In the genomic region with DNA sequence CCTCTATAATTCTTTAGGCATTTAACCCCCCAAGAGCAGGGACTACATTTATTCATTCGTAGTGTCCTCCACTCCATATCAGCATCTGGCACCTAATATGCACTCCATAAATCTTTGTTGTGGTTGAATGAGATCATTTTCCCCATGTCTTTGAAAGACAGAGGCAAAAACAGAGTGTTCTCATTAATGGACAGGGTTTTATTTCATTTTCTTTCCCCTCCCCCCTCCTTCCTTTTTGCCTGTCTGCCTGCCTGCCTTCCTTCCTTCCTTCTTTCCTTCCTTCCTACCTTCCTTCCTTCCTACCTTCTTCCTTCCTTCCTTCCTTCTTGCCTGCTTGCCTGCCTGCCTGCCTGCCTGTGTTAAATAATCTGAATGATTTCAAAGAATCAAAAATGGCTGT, we compare ENCODE assay signal across 1 cellular context.
TF ChIP-seq lines count a peak whose summit lies in the region.

No MANE protein-coding gene starts in this region.

TF ChIP-seq in SK-N-SH, 30 proteins besides CTCF, POLR2A, EP300 and RAD21 (continued from another document):
- TF ChIP-seq, protein P1, sequence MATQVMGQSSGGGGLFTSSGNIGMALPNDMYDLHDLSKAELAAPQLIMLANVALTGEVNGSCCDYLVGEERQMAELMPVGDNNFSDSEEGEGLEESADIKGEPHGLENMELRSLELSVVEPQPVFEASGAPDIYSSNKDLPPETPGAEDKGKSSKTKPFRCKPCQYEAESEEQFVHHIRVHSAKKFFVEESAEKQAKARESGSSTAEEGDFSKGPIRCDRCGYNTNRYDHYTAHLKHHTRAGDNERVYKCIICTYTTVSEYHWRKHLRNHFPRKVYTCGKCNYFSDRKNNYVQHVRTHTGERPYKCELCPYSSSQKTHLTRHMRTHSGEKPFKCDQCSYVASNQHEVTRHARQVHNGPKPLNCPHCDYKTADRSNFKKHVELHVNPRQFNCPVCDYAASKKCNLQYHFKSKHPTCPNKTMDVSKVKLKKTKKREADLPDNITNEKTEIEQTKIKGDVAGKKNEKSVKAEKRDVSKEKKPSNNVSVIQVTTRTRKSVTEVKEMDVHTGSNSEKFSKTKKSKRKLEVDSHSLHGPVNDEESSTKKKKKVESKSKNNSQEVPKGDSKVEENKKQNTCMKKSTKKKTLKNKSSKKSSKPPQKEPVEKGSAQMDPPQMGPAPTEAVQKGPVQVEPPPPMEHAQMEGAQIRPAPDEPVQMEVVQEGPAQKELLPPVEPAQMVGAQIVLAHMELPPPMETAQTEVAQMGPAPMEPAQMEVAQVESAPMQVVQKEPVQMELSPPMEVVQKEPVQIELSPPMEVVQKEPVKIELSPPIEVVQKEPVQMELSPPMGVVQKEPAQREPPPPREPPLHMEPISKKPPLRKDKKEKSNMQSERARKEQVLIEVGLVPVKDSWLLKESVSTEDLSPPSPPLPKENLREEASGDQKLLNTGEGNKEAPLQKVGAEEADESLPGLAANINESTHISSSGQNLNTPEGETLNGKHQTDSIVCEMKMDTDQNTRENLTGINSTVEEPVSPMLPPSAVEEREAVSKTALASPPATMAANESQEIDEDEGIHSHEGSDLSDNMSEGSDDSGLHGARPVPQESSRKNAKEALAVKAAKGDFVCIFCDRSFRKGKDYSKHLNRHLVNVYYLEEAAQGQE (IDR thresholded peaks at IDR 0.05; ENCODE audit: low read depth, low read length) = no peak
